Comparison of ENCODE assay signal across 14 cellular contexts in genomic region chr3:165383381-165383780, GRCh38.
DNase-seq lines count a peak whose midpoint lies in the region; ATAC-seq and TF ChIP-seq lines count a peak whose summit lies in the region.
"Had no signal": no experiment of that assay in that cellular context is flagged by ENCODE, and none has a peak within 500 bp of the region (broad histone marks: within the 10 kb centered on the region; RNA-seq: fewer than 3 reads in every experiment).

No MANE protein-coding gene starts in this region.

- no CpG with 5 or more reads among the region's 3 CpGs for WGBS in neuronal stem cell (ENCODE audit: extremely low coverage in 2 of 2, insufficient read length in 2 of 2, insufficient replicate concordance in 1 of 2), 2 donors
- WGBS in ovary, 3 donors, result 79 to 89% (median 87%) methylated on average over 3 of the region's 3 CpGs

- CTCF ChIA-PET in PC-9 (lab: Charles Lee), result no interaction called here

- H3K9me2 ChIP-seq in PC-9 (ENCODE audit: insufficient read depth), result no peaks in the 10 kb centered on the region

- H3K9me3 Mint-ChIP-seq in activated naive CD4-positive, alpha-beta T cell treated with anti-CD3 and anti-CD28 coated beads, Interleukin-2, amount 50 U/mL, for 72 hours, result peaks cover 10 to 17% of the 10 kb centered on the region in 2 donors

- H3K18ac ChIP-seq in neuronal stem cell (ENCODE audit: low read length), result no peak overlapping the region

- no peak overlapping the region for H2AK5ac ChIP-seq in neuronal stem cell (ENCODE audit: low read depth, low read length)

- no peak for TF ChIP-seq POLR2A in ovary (IDR thresholded peaks at IDR 0.05)

- H4K91ac ChIP-seq in neuronal stem cell (ENCODE audit: low read depth, low read length, poor library complexity), result no peak overlapping the region

- no TSS peak for BruUV-seq in PC-9 (replicated peaks; lab: Mats Ljungman, UMichigan)

- no peak overlapping the region for H3K4me3 ChIP-seq in PC-9
- H3K4me3 ChIP-seq in fibroblast of mammary gland (ENCODE audit: control insufficient read depth, low read depth, low read length), result no peak overlapping the region
- H3K4me3 ChIP-seq in neuronal stem cell (ENCODE audit: low read length in 2 of 2), result no peak overlapping the region
- H3K4me3 ChIP-seq in ovary, result no peak overlapping the region
- H3K4me3 ChIP-seq: A549, BLaER1 had no signal

- H4K20me1 ChIP-seq in PC-9 (ENCODE audit: insufficient read depth), result no peaks in the 10 kb centered on the region
- H4K20me1 ChIP-seq: BLaER1 had no signal

- no peak overlapping the region for H2BK15ac ChIP-seq in neuronal stem cell (ENCODE audit: low read length)

- no peak overlapping the region for H2BK5ac ChIP-seq in neuronal stem cell (ENCODE audit: low read length)

- no peaks in the 10 kb centered on the region for H3F3A ChIP-seq in PC-9 (ENCODE audit: insufficient read depth, low read depth)

- no peak overlapping the region for H2BK12ac ChIP-seq in neuronal stem cell (ENCODE audit: low read length)

- 0 out of 2 replicates have a peak overlapping the region, but pooled peaks have one; percentile 15 for H2AFZ ChIP-seq in PC-9
- no peak overlapping the region for H2AFZ ChIP-seq in neuronal stem cell (ENCODE audit: low read length)

- POLR2A ChIA-PET in PC-9 (lab: Charles Lee; ENCODE audit: unreplicated experiment), result no interaction called here

- H3K4ac ChIP-seq in neuronal stem cell (ENCODE audit: low read length), result no peak overlapping the region

- H2BK120ac ChIP-seq in neuronal stem cell (ENCODE audit: low read depth, low read length), result no peak overlapping the region

- no peaks in the 10 kb centered on the region for H3K79me2 ChIP-seq in PC-9 (ENCODE audit: low read depth)

- H3K4me1 ChIP-seq in PC-9 (replicated peaks; ENCODE audit: insufficient read depth) (no peaks in the 10 kb centered on the region), neuronal stem cell (ENCODE audit: control insufficient read depth in 2 of 2, insufficient read depth in 1 of 2, low read depth in 1 of 2, low read length in 2 of 2) (no peaks in the 10 kb centered on the region), ovary (ENCODE audit: insufficient read depth) (no peaks in the 10 kb centered on the region)
- H3K4me1 ChIP-seq: A549, BLaER1 had no signal

- peaks cover 0 to 5% of the 10 kb centered on the region in 2 donors for H3K36me3 Mint-ChIP-seq in activated naive CD4-positive, alpha-beta T cell treated with anti-CD3 and anti-CD28 coated beads, Interleukin-2, amount 50 U/mL, for 72 hours
- H3K36me3 Mint-ChIP-seq: CD8-positive, alpha-beta memory T cell had no signal

- peak; percentile 9 for DNase-seq in HPDE6-E6E7 (ENCODE audit: extremely low spot score)
- DNase-seq in PC-9, result no peak
- peak; percentile 1 for DNase-seq in fibroblast of mammary gland (ENCODE audit: low read depth)
- no peak for DNase-seq in neuronal stem cell (ENCODE audit: low spot score)
- DNase-seq in activated naive CD4-positive, alpha-beta T cell treated with anti-CD3 and anti-CD28 coated beads, Interleukin-2, amount 50 U/mL, for 72 hours (ENCODE audit: low spot score in 2 of 2), result no peak
- DNase-seq in ovary, result no peak
- DNase-seq: CD8-positive, alpha-beta memory T cell; DMS53; H7 had no signal

- H3K27ac Mint-ChIP-seq in activated naive CD4-positive, alpha-beta T cell treated with anti-CD3 and anti-CD28 coated beads, Interleukin-2, amount 50 U/mL, for 72 hours, result no peak overlapping the region
- H3K27ac Mint-ChIP-seq: CD8-positive, alpha-beta memory T cell had no signal

- H3K9ac ChIP-seq in neuronal stem cell (ENCODE audit: low read depth, low read length, poor library complexity), result no peak overlapping the region
- H3K9ac ChIP-seq: BLaER1, KMS-11 had no signal

- no peak overlapping the region for H4K8ac ChIP-seq in neuronal stem cell (ENCODE audit: low read depth, low read length)

- no peak overlapping the region for H3K14ac ChIP-seq in neuronal stem cell (ENCODE audit: low read length)

- no peaks in the 10 kb centered on the region for H3K36me3 ChIP-seq in PC-9 (ENCODE audit: low read depth)
- no peaks in the 10 kb centered on the region for H3K36me3 ChIP-seq in neuronal stem cell (replicated peaks in 1 of 2; ENCODE audit: control insufficient read depth in 2 of 2, insufficient read depth in 2 of 2, low read length in 2 of 2)
- no peaks in the 10 kb centered on the region for H3K36me3 ChIP-seq in ovary
- H3K36me3 ChIP-seq: BLaER1 had no signal

- TF ChIP-seq CTCF in PC-9 (conservative IDR thresholded peaks at IDR 0.05) (no peak), fibroblast of mammary gland (conservative IDR thresholded peaks at IDR 0.05; ENCODE audit: control insufficient read depth, insufficient read depth, low read depth, low read length) (no peak), ovary (IDR thresholded peaks at IDR 0.05) (no peak)

- H3K27me3 ChIP-seq in PC-9 (ENCODE audit: insufficient read depth, low read depth) (no peaks in the 10 kb centered on the region), neuronal stem cell (ENCODE audit: control insufficient read depth in 3 of 3, insufficient read depth in 3 of 3, low read depth in 1 of 3, low read length in 3 of 3) (no peaks in the 10 kb centered on the region), ovary (no peaks in the 10 kb centered on the region)
- H3K27me3 ChIP-seq: BLaER1 had no signal

- peaks cover 1% of the 10 kb centered on the region for H3K79me1 ChIP-seq in neuronal stem cell (ENCODE audit: low read depth, low read length)

- H3K4me2 ChIP-seq in PC-9 (no peak overlapping the region), neuronal stem cell (ENCODE audit: insufficient read depth, low read length, poor library complexity, severe bottlenecking) (no peak overlapping the region)
- H3K4me2 ChIP-seq: A549, BLaER1, KMS-11 had no signal

- H3K9me3 ChIP-seq in PC-9 (ENCODE audit: insufficient read depth, low read depth), result no peaks in the 10 kb centered on the region
- H3K9me3 ChIP-seq in neuronal stem cell (replicated peaks in 1 of 2; ENCODE audit: control insufficient read depth in 2 of 2, insufficient read depth in 1 of 2, low read depth in 1 of 2, low read length in 2 of 2), result no peaks in the 10 kb centered on the region
- no peaks in the 10 kb centered on the region for H3K9me3 ChIP-seq in ovary
- H3K9me3 ChIP-seq: A549, BLaER1 had no signal

- H3K27ac ChIP-seq in PC-9, result no peak overlapping the region
- H3K27ac ChIP-seq in neuronal stem cell (replicated peaks; ENCODE audit: low read length), result no peak overlapping the region
- no peak overlapping the region for H3K27ac ChIP-seq in ovary
- H3K27ac ChIP-seq: A549, BLaER1, KMS-11 had no signal

- ATAC-seq in activated naive CD4-positive, alpha-beta T cell treated with anti-CD3 and anti-CD28 coated beads, Interleukin-2, amount 50 U/mL, for 72 hours, result no peak
- ATAC-seq in GM18519 (IDR thresholded peaks at IDR 0.05; ENCODE audit: low FRiP score, unreplicated experiment), result no peak
- ATAC-seq: A549, HepG2 had no signal

- no peak for TF ChIP-seq EP300 in ovary (IDR thresholded peaks at IDR 0.05)

- intact Hi-C loops in PC-9 (cut with micrococcal nuclease; ENCODE audit: unreplicated experiment), result no loop called here
- intact Hi-C loops in ovary (cut with DNase I), result no loop called here

- no peak overlapping the region for H3K23ac ChIP-seq in neuronal stem cell (ENCODE audit: low read depth, low read length, poor library complexity)

Comparison
In these comparisons a context has a peak if more than half of its experiments do, and no peak if none do; other contexts are left out.
1. DNase-seq: peak in HPDE6-E6E7 (single experiment) and fibroblast of mammary gland (single experiment); none in PC-9 (0 of 2), neuronal stem cell (single experiment), activated naive CD4-positive, alpha-beta T cell treated with anti-CD3 and anti-CD28 coated beads, Interleukin-2, amount 50 U/mL, for 72 hours (0 of 2) and ovary (0 of 5).